Comparison of ENCODE assay signal across 18 cellular contexts in genomic region chr5:34721359-34721758, GRCh38.
"Had no signal": no experiment of that assay in that cellular context is flagged by ENCODE, and none has a peak within 500 bp of the region (broad histone marks: within the 10 kb centered on the region; RNA-seq: fewer than 3 reads in every experiment).

No MANE protein-coding gene starts in this region.

- H3K27me3 ChIP-seq: dorsolateral prefrontal cortex, gastroesophageal sphincter, neutrophil, tibial artery had no signal

- H3K27me3 Mint-ChIP-seq: activated CD4-positive, alpha-beta T cell treated with anti-CD3 and anti-CD28 coated beads, Interleukin-2, amount 10 ng/mL, durations not matched to agents 24 days and 14 days; stimulated activated naive B cell treated with anti-CD40 and anti-IgM and Interleukin-4, amounts not matched to agents 10 μg/mL and 1 μg/mL and 100 μg/mL, for 72 hours had no signal

- H3K9me3 Mint-ChIP-seq: activated CD4-positive, alpha-beta T cell treated with anti-CD3 and anti-CD28 coated beads, Interleukin-2, amount 10 ng/mL, durations not matched to agents 24 days and 14 days; activated T-cell treated with anti-CD3 and anti-CD28 coated beads, Interleukin-2, amount 50 U/mL, for 72 hours; natural killer cell; T-helper 2 cell treated with Interferon-gamma antibody and Interleukin-4, amounts not matched to agents 5 μg/mL and 100 μg/mL, for 36 hours had no signal

- H3K9me3 ChIP-seq: gastroesophageal sphincter, mucosa of descending colon, neutrophil, tibial artery had no signal

- H3K4me1 Mint-ChIP-seq: activated CD4-positive, alpha-beta T cell treated with anti-CD3 and anti-CD28 coated beads, Interleukin-2, amount 10 ng/mL, durations not matched to agents 24 days and 14 days; natural killer cell; stimulated activated naive B cell treated with anti-CD40 and anti-IgM and Interleukin-4, amounts not matched to agents 10 μg/mL and 1 μg/mL and 100 μg/mL, for 72 hours had no signal

- H3K27ac ChIP-seq: dorsolateral prefrontal cortex, gastroesophageal sphincter, neutrophil had no signal

- H3K27ac Mint-ChIP-seq: activated CD4-positive, alpha-beta T cell treated with anti-CD3 and anti-CD28 coated beads, Interleukin-2, amount 10 ng/mL, durations not matched to agents 24 days and 14 days; activated naive CD8-positive, alpha-beta T cell; activated T-cell treated with anti-CD3 and anti-CD28 coated beads, Interleukin-2, amount 50 U/mL, for 72 hours; natural killer cell; stimulated activated naive B cell treated with anti-CD40 and anti-IgM and Interleukin-4, amounts not matched to agents 10 μg/mL and 1 μg/mL and 100 μg/mL, for 72 hours; T-helper 2 cell treated with Interferon-gamma antibody and Interleukin-4, amounts not matched to agents 5 μg/mL and 100 μg/mL, for 36 hours had no signal

- H3K4me3 ChIP-seq: dorsolateral prefrontal cortex, gastroesophageal sphincter, mucosa of descending colon, tibial artery had no signal

- H3K4me3 Mint-ChIP-seq: activated CD4-positive, alpha-beta T cell treated with anti-CD3 and anti-CD28 coated beads, Interleukin-2, amount 10 ng/mL, durations not matched to agents 24 days and 14 days; activated naive CD8-positive, alpha-beta T cell; activated T-cell treated with anti-CD3 and anti-CD28 coated beads, Interleukin-2, amount 50 U/mL, for 72 hours; natural killer cell; stimulated activated naive B cell treated with anti-CD40 and anti-IgM and Interleukin-4, amounts not matched to agents 10 μg/mL and 1 μg/mL and 100 μg/mL, for 72 hours; T-helper 2 cell treated with Interferon-gamma antibody and Interleukin-4, amounts not matched to agents 5 μg/mL and 100 μg/mL, for 36 hours had no signal

- DNase-seq: activated CD4-positive, alpha-beta T cell treated with anti-CD3 and anti-CD28 coated beads, Interleukin-2, amount 10 ng/mL, durations not matched to agents 24 days and 14 days; activated CD4-positive, CD25-positive, alpha-beta regulatory T cell; activated CD8-positive, alpha-beta memory T cell treated with anti-CD3 and anti-CD28 coated beads, Interleukin-2, amount 50 U/mL, for 48 hours; activated gamma-delta T cell; activated T-cell treated with anti-CD3 and anti-CD28 coated beads, Interleukin-2, amount 50 U/mL, for 72 hours; dorsolateral prefrontal cortex; mammary epithelial cell; mucosa of descending colon; natural killer cell; retina; stimulated activated CD4-positive, alpha-beta T cell treated with anti-CD3 and anti-CD28 coated beads, Interleukin-15, amount 100 ng/mL, for 24 hours; stimulated activated CD4-positive, alpha-beta T cell treated with anti-CD3 and anti-CD28 coated beads, Interleukin-4, amount 100 ng/mL, for 1 hour; stimulated activated naive B cell treated with anti-CD40 and anti-IgM and Interleukin-4, amounts not matched to agents 10 μg/mL and 1 μg/mL and 100 μg/mL, for 72 hours; tibial artery had no signal

- H3K36me3 Mint-ChIP-seq: activated naive CD8-positive, alpha-beta T cell; natural killer cell; stimulated activated naive B cell treated with anti-CD40 and anti-IgM and Interleukin-4, amounts not matched to agents 10 μg/mL and 1 μg/mL and 100 μg/mL, for 72 hours had no signal

- H3K36me3 ChIP-seq: gastroesophageal sphincter, neutrophil, tibial artery had no signal
